10 cellular contexts compared by ENCODE assay signal in the genomic region with DNA sequence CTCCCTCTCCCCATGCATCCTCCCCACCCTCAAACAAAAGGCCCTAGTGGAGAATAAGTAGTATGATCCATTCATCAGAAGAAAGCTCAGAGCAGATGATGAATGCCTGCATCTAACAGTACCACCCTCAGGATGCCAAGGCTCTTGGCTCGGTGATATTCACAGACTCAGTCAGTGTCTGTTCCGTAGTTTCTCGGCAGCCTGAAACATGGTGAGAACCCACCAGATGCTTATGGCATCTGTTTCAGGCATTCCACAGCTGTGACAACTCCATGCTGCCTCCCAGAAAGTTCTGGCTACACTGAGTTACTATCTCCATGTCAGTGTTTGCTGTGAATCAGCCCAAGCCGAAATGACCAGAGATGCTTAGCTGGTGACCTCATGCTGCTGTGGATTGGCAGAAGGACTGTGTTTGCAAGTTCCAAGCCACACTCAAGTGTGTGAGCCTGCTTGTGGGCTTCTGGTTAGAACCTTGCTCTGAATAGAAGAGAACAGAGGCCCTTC.
DNase-seq lines count a peak whose midpoint lies in the region; ATAC-seq and TF ChIP-seq lines count a peak whose summit lies in the region.
"Had no signal": no experiment of that assay in that cellular context is flagged by ENCODE, and none has a peak within 500 bp of the region (broad histone marks: within the 10 kb centered on the region; RNA-seq: fewer than 3 reads in every experiment).

No MANE protein-coding gene starts in this region.

- H3K9me3 ChIP-seq in mammary epithelial cell (replicated peaks; ENCODE audit: insufficient read depth, low read length) (no peaks in the 10 kb centered on the region), esophagus muscularis mucosa (no peaks in the 10 kb centered on the region), vagina (no peaks in the 10 kb centered on the region), neuronal stem cell (replicated peaks in 1 of 2; ENCODE audit: control insufficient read depth in 2 of 2, insufficient read depth in 1 of 2, low read depth in 1 of 2, low read length in 2 of 2) (peaks cover 2 to 9% of the 10 kb centered on the region in 2 donors)

- H3K4me3 Mint-ChIP-seq in MCF 10A (ENCODE audit: unreplicated experiment): no peak overlapping the region

- H3K9ac ChIP-seq in mammary epithelial cell (ENCODE audit: insufficient read depth, low read length): no peak overlapping the region
- H3K9ac ChIP-seq in mesendoderm (ENCODE audit: low read length): no peak overlapping the region
- H3K9ac ChIP-seq in neuronal stem cell (ENCODE audit: low read depth, low read length, poor library complexity): no peak overlapping the region

- no peak overlapping the region for H3K56ac ChIP-seq in mesendoderm (ENCODE audit: low read length)

- no peak overlapping the region for H2AK5ac ChIP-seq in mesendoderm (ENCODE audit: low read length)
- H2AK5ac ChIP-seq in neuronal stem cell (ENCODE audit: low read depth, low read length): no peak overlapping the region

- DNase-seq in mammary epithelial cell (peak; percentile 45), MCF 10A (ENCODE audit: unreplicated experiment) (no peak), esophagus muscularis mucosa (ENCODE audit: extremely low spot score) (no peak), mesendoderm (peak; percentile 94), vagina (ENCODE audit: extremely low spot score in 2 of 2) (no peak), mesenteric fat pad (ENCODE audit: low spot score) (no peak), neuronal stem cell (ENCODE audit: low spot score) (no peak)

- H3K36me3 Mint-ChIP-seq in MCF 10A (ENCODE audit: insufficient read depth, unreplicated experiment): peaks cover 85% of the 10 kb centered on the region

- H3K4ac ChIP-seq in mesendoderm (ENCODE audit: low read depth, low read length): no peak overlapping the region
- no peak overlapping the region for H3K4ac ChIP-seq in neuronal stem cell (ENCODE audit: low read length)

- dilution Hi-C loops in mammary epithelial cell (cut with HindIII; ENCODE audit: low sequenced_read_pairs): no loop called here

- no peaks in the 10 kb centered on the region for H3K27me3 Mint-ChIP-seq in MCF 10A (ENCODE audit: insufficient read depth, unreplicated experiment)

- H3K14ac ChIP-seq in neuronal stem cell (ENCODE audit: low read length): no peak overlapping the region

- in situ Hi-C loops in mammary epithelial cell (cut with MboI; ENCODE audit: low sequenced_read_pairs in 2 of 2): no loop called here

- H3K23ac ChIP-seq in mesendoderm (ENCODE audit: low read length) (no peak overlapping the region), neuronal stem cell (ENCODE audit: low read depth, low read length, poor library complexity) (no peak overlapping the region)

- peaks cover 15% of the 10 kb centered on the region for H3K36me3 ChIP-seq in mammary epithelial cell (ENCODE audit: insufficient read depth, low read length)
- peaks cover 14 to 44% (median 39%) of the 10 kb centered on the region in 4 donors for H3K36me3 ChIP-seq in esophagus muscularis mucosa
- H3K36me3 ChIP-seq in mesendoderm (ENCODE audit: control insufficient read depth, insufficient read depth, low read length): no peaks in the 10 kb centered on the region
- peaks cover 0 to 12% of the 10 kb centered on the region in 2 donors for H3K36me3 ChIP-seq in vagina
- H3K36me3 ChIP-seq in neuronal stem cell (replicated peaks in 1 of 2; ENCODE audit: control insufficient read depth in 2 of 2, insufficient read depth in 2 of 2, low read length in 2 of 2): peaks cover 0 to 68% of the 10 kb centered on the region in 2 donors

- H3K4me1 Mint-ChIP-seq in MCF 10A (ENCODE audit: insufficient read depth, unreplicated experiment): no peaks in the 10 kb centered on the region

- H3K4me3 ChIP-seq in mammary epithelial cell (replicated peaks in 1 of 3; ENCODE audit: insufficient read depth in 1 of 3, low read depth in 2 of 3, low read length in 3 of 3) (no peak overlapping the region), esophagus muscularis mucosa (no peak overlapping the region), mesendoderm (ENCODE audit: low read length) (no peak overlapping the region), vagina (no peak overlapping the region), neuronal stem cell (ENCODE audit: low read length in 2 of 2) (no peak overlapping the region)
- H3K4me3 ChIP-seq: skin epidermis had no signal

- no peak for ATAC-seq in HG03175 (IDR thresholded peaks at IDR 0.05; ENCODE audit: unreplicated experiment)

- no peak overlapping the region for H2BK120ac ChIP-seq in mesendoderm (ENCODE audit: low read depth, low read length)
- no peak overlapping the region for H2BK120ac ChIP-seq in neuronal stem cell (ENCODE audit: low read depth, low read length)

- H3K27me3 ChIP-seq in mammary epithelial cell (ENCODE audit: insufficient read depth, low read length): no peaks in the 10 kb centered on the region
- H3K27me3 ChIP-seq in esophagus muscularis mucosa: no peaks in the 10 kb centered on the region
- H3K27me3 ChIP-seq in mesendoderm (ENCODE audit: insufficient read depth, low read length, poor library complexity): no peaks in the 10 kb centered on the region
- no peaks in the 10 kb centered on the region for H3K27me3 ChIP-seq in vagina
- H3K27me3 ChIP-seq in neuronal stem cell (ENCODE audit: control insufficient read depth in 3 of 3, insufficient read depth in 3 of 3, low read depth in 1 of 3, low read length in 3 of 3): no peaks in the 10 kb centered on the region

- no peaks in the 10 kb centered on the region for H3K79me1 ChIP-seq in mesendoderm (ENCODE audit: low read length)
- H3K79me1 ChIP-seq in neuronal stem cell (ENCODE audit: low read depth, low read length): no peaks in the 10 kb centered on the region

- H2BK12ac ChIP-seq in neuronal stem cell (ENCODE audit: low read length): no peak overlapping the region

- H2AFZ ChIP-seq in mammary epithelial cell (ENCODE audit: low read depth, low read length) (no peak overlapping the region), neuronal stem cell (ENCODE audit: low read length) (no peak overlapping the region)

- no peak overlapping the region for H3K27ac Mint-ChIP-seq in MCF 10A (ENCODE audit: low read depth, unreplicated experiment)

- H3K18ac ChIP-seq in mesendoderm (ENCODE audit: low read length): no peak overlapping the region
- no peak overlapping the region for H3K18ac ChIP-seq in neuronal stem cell (ENCODE audit: low read length)

- H4K8ac ChIP-seq in mesendoderm (ENCODE audit: low read depth, low read length) (no peak overlapping the region), neuronal stem cell (ENCODE audit: low read depth, low read length) (no peak overlapping the region)

- intact Hi-C loops in mammary epithelial cell (cut with micrococcal nuclease) (no loop called here), MCF 10A (cut with micrococcal nuclease) (no loop called here), esophagus muscularis mucosa (cut with DNase I) (no loop called here), vagina (cut with DNase I) (no loop called here)

- TF ChIP-seq POLR2A in esophagus muscularis mucosa (IDR thresholded peaks at IDR 0.05; ENCODE audit: low read depth) (no peak), vagina (IDR thresholded peaks at IDR 0.05) (no peak)

- no peak overlapping the region for H3K4me2 ChIP-seq in mammary epithelial cell (ENCODE audit: insufficient read depth, low read depth, low read length)
- H3K4me2 ChIP-seq in mesendoderm (ENCODE audit: low read length): no peak overlapping the region
- H3K4me2 ChIP-seq in neuronal stem cell (ENCODE audit: insufficient read depth, low read length, poor library complexity, severe bottlenecking): no peak overlapping the region

- H3K4me1 ChIP-seq in mammary epithelial cell (ENCODE audit: insufficient read depth, low read length) (no peaks in the 10 kb centered on the region), esophagus muscularis mucosa (peaks cover 30 to 41% (median 38%) of the 10 kb centered on the region in 4 donors), mesendoderm (ENCODE audit: control insufficient read depth, low read depth, low read length) (no peaks in the 10 kb centered on the region), vagina (peaks cover 13% of the 10 kb centered on the region), neuronal stem cell (ENCODE audit: control insufficient read depth in 2 of 2, insufficient read depth in 1 of 2, low read depth in 1 of 2, low read length in 2 of 2) (peaks cover 17 to 21% of the 10 kb centered on the region in 2 donors)

- no peaks in the 10 kb centered on the region for H3K9me3 Mint-ChIP-seq in MCF 10A (ENCODE audit: unreplicated experiment)

- no peaks in the 10 kb centered on the region for H4K20me1 ChIP-seq in mammary epithelial cell (ENCODE audit: insufficient read depth, low read length)

- WGBS in mammary epithelial cell (ENCODE audit: low coverage, missing lambda C conversion rate): 90% methylated on average over 4 of the region's 4 CpGs
- 56% methylated on average over 2 of the region's 4 CpGs for WGBS in esophagus muscularis mucosa
- WGBS in mesendoderm (ENCODE audit: extremely low coverage, insufficient coverage, low lambda C conversion rate): no CpG with 5 or more reads among the region's 4 CpGs
- no CpG with 5 or more reads among the region's 4 CpGs for WGBS in neuronal stem cell (ENCODE audit: extremely low coverage in 2 of 2, insufficient read length in 2 of 2, insufficient replicate concordance in 1 of 2), 2 donors

- TF ChIP-seq CTCF in mammary epithelial cell (conservative IDR thresholded peaks at IDR 0.05 in 1 of 2, IDR thresholded peaks at IDR 0.05 in 1 of 2; ENCODE audit: extremely low read depth in 1 of 2, insufficient read depth in 1 of 2, low read depth in 1 of 2, low read length in 2 of 2): no peak
- no peak for TF ChIP-seq CTCF in MCF 10A (IDR thresholded peaks at IDR 0.05; ENCODE audit: unreplicated experiment)
- no peak for TF ChIP-seq CTCF in esophagus muscularis mucosa (IDR thresholded peaks at IDR 0.05)
- peak in 1 of 3 experiments; percentile 5 for TF ChIP-seq CTCF in vagina (IDR thresholded peaks at IDR 0.05)

- H4K5ac ChIP-seq in mesendoderm (ENCODE audit: low read length): no peak overlapping the region

- H4K91ac ChIP-seq in neuronal stem cell (ENCODE audit: low read depth, low read length, poor library complexity): no peak overlapping the region

- CTCF ChIA-PET in mammary epithelial cell (lab: Charles Lee; ENCODE audit: low non-redundant PET): interaction anchor here (0.7 kb wide), 1 partner anchor 26 kb away, joined by 3 read pairs; no protein-coding TSS in a partner anchor
- CTCF ChIA-PET in MCF 10A (lab: Yijun Ruan, JAX): interaction anchor here (0.9 to 1.3 kb wide), 3 partner anchors 27 to 527 kb away, joined by 3 to 5 read pairs (median 4); no protein-coding TSS in a partner anchor

- H2BK15ac ChIP-seq in mesendoderm (replicated peaks; ENCODE audit: low read depth) (no peak overlapping the region), neuronal stem cell (ENCODE audit: low read length) (no peak overlapping the region)

- TF ChIP-seq EP300 in esophagus muscularis mucosa (IDR thresholded peaks at IDR 0.05): no peak

- H3K27ac ChIP-seq in mammary epithelial cell (ENCODE audit: insufficient read depth, low read depth, low read length) (no peak overlapping the region), esophagus muscularis mucosa (replicated peaks in 1 of 4) (peak overlapping the region in 3 of 4 donors; percentile 17 to 34 (median 29)), mesendoderm (ENCODE audit: low read depth, low read length) (no peak overlapping the region), vagina (peak overlapping the region; percentile 67), neuronal stem cell (replicated peaks; ENCODE audit: low read length) (no peak overlapping the region)
- H3K27ac ChIP-seq: 22Rv1 had no signal

- H2BK5ac ChIP-seq in mesendoderm (ENCODE audit: low read length): no peak overlapping the region
- H2BK5ac ChIP-seq in neuronal stem cell (ENCODE audit: low read length): no peak overlapping the region

- H3K79me2 ChIP-seq in mammary epithelial cell (ENCODE audit: insufficient read depth, low read length) (no peaks in the 10 kb centered on the region), mesendoderm (ENCODE audit: control insufficient read depth, insufficient read depth, low read length) (no peaks in the 10 kb centered on the region)

- POLR2A ChIA-PET in MCF 10A (lab: Yijun Ruan, JAX): no interaction called here

- BruUV-seq in mammary epithelial cell (replicated peaks; lab: Mats Ljungman, UMichigan) (no TSS peak), MCF 10A (replicated peaks; lab: Mats Ljungman, UMichigan) (no TSS peak)

Comparison
In these comparisons a context has a peak if more than half of its experiments do, and no peak if none do; other contexts are left out.
1. DNase-seq: peak in mammary epithelial cell (single experiment) and mesendoderm (single experiment); none in MCF 10A (single experiment), esophagus muscularis mucosa (single experiment), vagina (0 of 2), mesenteric fat pad (single experiment) and neuronal stem cell (single experiment).
2. H3K27ac ChIP-seq: peak in esophagus muscularis mucosa (3 of 4) and vagina (single experiment); none in mammary epithelial cell (single experiment), mesendoderm (single experiment) and neuronal stem cell (single experiment).